11 cellular contexts compared by ENCODE assay signal in genomic region chr19:6723738-6724137, GRCh38. TPM values are rescaled to one million over a fixed set of nuclear protein-coding genes. Genes with fewer than 3 reads are reported as not detected.
DNase-seq lines count a peak whose midpoint lies in the region; ATAC-seq, FAIRE-seq and TF ChIP-seq lines count a peak whose summit lies in the region.
"Had no signal": no experiment of that assay in that cellular context is flagged by ENCODE, and none has a peak within 500 bp of the region (broad histone marks: within the 10 kb centered on the region; RNA-seq: fewer than 3 reads in every experiment).

No MANE protein-coding gene starts in this region.

- TF ChIP-seq POLR2A in GM12892 (IDR thresholded peaks at IDR 0.05; ENCODE audit: low read depth, low read length) = no peak

- H3K27me3 Mint-ChIP-seq in dendritic cell treated with granulocyte-macrophage colony-stimulating factor and Interleukin-4, amounts not matched to agents 40 ng/mL and 50 ng/mL, for 4 days = peaks cover 9% of the 10 kb centered on the region
- no peaks in the 10 kb centered on the region for H3K27me3 Mint-ChIP-seq in natural killer cell treated with Interleukin-12 subunit alpha and Interleukin-12 subunit beta and Interleukin-15 and Interleukin-18, amount 100 ng/mL, for 72 hours

- peak overlapping the region; percentile 54 for H3K27ac Mint-ChIP-seq in dendritic cell treated with granulocyte-macrophage colony-stimulating factor and Interleukin-4, amounts not matched to agents 40 ng/mL and 50 ng/mL, for 4 days
- H3K27ac Mint-ChIP-seq in natural killer cell treated with Interleukin-12 subunit alpha and Interleukin-12 subunit beta and Interleukin-15 and Interleukin-18, amount 100 ng/mL, for 72 hours = no peak overlapping the region

- no peaks in the 10 kb centered on the region for H3K36me3 Mint-ChIP-seq in dendritic cell treated with granulocyte-macrophage colony-stimulating factor and Interleukin-4, amounts not matched to agents 40 ng/mL and 50 ng/mL, for 4 days (ENCODE audit: low read depth)
- no peaks in the 10 kb centered on the region for H3K36me3 Mint-ChIP-seq in natural killer cell treated with Interleukin-12 subunit alpha and Interleukin-12 subunit beta and Interleukin-15 and Interleukin-18, amount 100 ng/mL, for 72 hours

- H3K4me3 Mint-ChIP-seq in dendritic cell treated with granulocyte-macrophage colony-stimulating factor and Interleukin-4, amounts not matched to agents 40 ng/mL and 50 ng/mL, for 4 days = no peak overlapping the region
- H3K4me3 Mint-ChIP-seq in natural killer cell treated with Interleukin-12 subunit alpha and Interleukin-12 subunit beta and Interleukin-15 and Interleukin-18, amount 100 ng/mL, for 72 hours = no peak overlapping the region

- H3K4me1 Mint-ChIP-seq in dendritic cell treated with granulocyte-macrophage colony-stimulating factor and Interleukin-4, amounts not matched to agents 40 ng/mL and 50 ng/mL, for 4 days (ENCODE audit: low read depth) = peaks cover 72% of the 10 kb centered on the region
- H3K4me1 Mint-ChIP-seq in natural killer cell treated with Interleukin-12 subunit alpha and Interleukin-12 subunit beta and Interleukin-15 and Interleukin-18, amount 100 ng/mL, for 72 hours (ENCODE audit: low read depth in 2 of 2) = peaks cover 36 to 44% of the 10 kb centered on the region in 2 donors

- peak; percentile 37 to 41 for DNase-seq in AML-193 (lab: John Stamatoyannopoulos, UW)
- DNase-seq in MV-4-11 (lab: John Stamatoyannopoulos, UW) = peak; percentile 90
- peak; percentile 37 for DNase-seq in natural killer cell treated with Interleukin-12 subunit alpha and Interleukin-12 subunit beta and Interleukin-15 and Interleukin-18, amount 100 ng/mL, for 72 hours (ENCODE audit: low spot score)
- no peak for DNase-seq in inferior parietal cortex (ENCODE audit: extremely low spot score)
- no peak for DNase-seq in DMS53 treated with DMSO at 0.1 percent for 48 hours (lab: John Stamatoyannopoulos, UW; ENCODE audit: unreplicated experiment)
- no peak for DNase-seq in GM12892 (ENCODE audit: insufficient read length)
- DNase-seq in urothelium cell line (ENCODE audit: low spot score) = no peak
- DNase-seq: activated T-cell treated with anti-CD3 and anti-CD28 coated beads, Interleukin-2, amount 50 U/mL, for 48 hours; NCI-H1417 had no signal

- no peak for ATAC-seq in natural killer cell treated with Interleukin-12 subunit alpha and Interleukin-12 subunit beta and Interleukin-15 and Interleukin-18, amount 100 ng/mL, for 72 hours

- H3K9me3 Mint-ChIP-seq in dendritic cell treated with granulocyte-macrophage colony-stimulating factor and Interleukin-4, amounts not matched to agents 40 ng/mL and 50 ng/mL, for 4 days = no peaks in the 10 kb centered on the region
- no peaks in the 10 kb centered on the region for H3K9me3 Mint-ChIP-seq in natural killer cell treated with Interleukin-12 subunit alpha and Interleukin-12 subunit beta and Interleukin-15 and Interleukin-18, amount 100 ng/mL, for 72 hours

- FAIRE-seq in GM12892 (lab: Jason Lieb, UNC) (no peak), urothelium cell line (lab: Jason Lieb, UNC) (no peak)

- intact Hi-C loops in dendritic cell treated with granulocyte-macrophage colony-stimulating factor and Interleukin-4, amounts not matched to agents 40 ng/mL and 50 ng/mL, for 4 days (cut with micrococcal nuclease) = loop anchor here (10.0 kb wide), 1 partner anchor 49 kb away; the partner anchor contains the start of gene TNFSF14

RNA-seq across cellular contexts. Expression of gene C3, which starts 3.3 kb away (rescaled TPM):
- total RNA-seq in natural killer cell treated with Interleukin-12 subunit alpha and Interleukin-12 subunit beta and Interleukin-15 and Interleukin-18, amount 100 ng/mL, for 72 hours = 1 to 10 TPM; 3.5 to 9.2 TPM
- 1.4 TPM for polyA plus RNA-seq in GM12892 (2012; ENCODE audit: missing spikeins)

RNA-seq across cellular contexts. Expression of gene GPR108, which starts 13.6 kb away (rescaled TPM):
- total RNA-seq in natural killer cell treated with Interleukin-12 subunit alpha and Interleukin-12 subunit beta and Interleukin-15 and Interleukin-18, amount 100 ng/mL, for 72 hours = 10 to 100 TPM; 67.4 to 70.4 TPM
- polyA plus RNA-seq in GM12892 (2012; ENCODE audit: missing spikeins) = 31.2 TPM

RNA-seq across cellular contexts. Expression of gene TRIP10, which starts 15.7 kb away (rescaled TPM):
- 10 to 100 TPM; 44.8 to 76.5 TPM for total RNA-seq in natural killer cell treated with Interleukin-12 subunit alpha and Interleukin-12 subunit beta and Interleukin-15 and Interleukin-18, amount 100 ng/mL, for 72 hours
- 47.2 TPM for polyA plus RNA-seq in GM12892 (2012; ENCODE audit: missing spikeins)

RNA-seq across cellular contexts. Expression of gene SH2D3A, which starts 43.5 kb away (rescaled TPM):
- total RNA-seq in natural killer cell treated with Interleukin-12 subunit alpha and Interleukin-12 subunit beta and Interleukin-15 and Interleukin-18, amount 100 ng/mL, for 72 hours = 10 to 100 TPM; 15.2 to 17.8 TPM
- polyA plus RNA-seq in GM12892 (2012; ENCODE audit: missing spikeins) = 4.0 TPM

RNA-seq across cellular contexts. Expression of gene VAV1, which starts 48.8 kb away (rescaled TPM):
- total RNA-seq in natural killer cell treated with Interleukin-12 subunit alpha and Interleukin-12 subunit beta and Interleukin-15 and Interleukin-18, amount 100 ng/mL, for 72 hours = 100 to 1,000 TPM; 166 to 167 TPM
- polyA plus RNA-seq in GM12892 (2012; ENCODE audit: missing spikeins) = 30.2 TPM
- polyA plus RNA-seq: BJ had no signal

Comparison
In these comparisons a context has a peak if more than half of its experiments do, and no peak if none do; other contexts are left out.
1. DNase-seq: peak in AML-193 (2 of 2), MV-4-11 (single experiment) and natural killer cell treated with Interleukin-12 subunit alpha and Interleukin-12 subunit beta and Interleukin-15 and Interleukin-18, amount 100 ng/mL, for 72 hours (single experiment); none in inferior parietal cortex (single experiment), DMS53 treated with DMSO at 0.1 percent for 48 hours (single experiment), GM12892 (single experiment) and urothelium cell line (single experiment).